In the genomic region with DNA sequence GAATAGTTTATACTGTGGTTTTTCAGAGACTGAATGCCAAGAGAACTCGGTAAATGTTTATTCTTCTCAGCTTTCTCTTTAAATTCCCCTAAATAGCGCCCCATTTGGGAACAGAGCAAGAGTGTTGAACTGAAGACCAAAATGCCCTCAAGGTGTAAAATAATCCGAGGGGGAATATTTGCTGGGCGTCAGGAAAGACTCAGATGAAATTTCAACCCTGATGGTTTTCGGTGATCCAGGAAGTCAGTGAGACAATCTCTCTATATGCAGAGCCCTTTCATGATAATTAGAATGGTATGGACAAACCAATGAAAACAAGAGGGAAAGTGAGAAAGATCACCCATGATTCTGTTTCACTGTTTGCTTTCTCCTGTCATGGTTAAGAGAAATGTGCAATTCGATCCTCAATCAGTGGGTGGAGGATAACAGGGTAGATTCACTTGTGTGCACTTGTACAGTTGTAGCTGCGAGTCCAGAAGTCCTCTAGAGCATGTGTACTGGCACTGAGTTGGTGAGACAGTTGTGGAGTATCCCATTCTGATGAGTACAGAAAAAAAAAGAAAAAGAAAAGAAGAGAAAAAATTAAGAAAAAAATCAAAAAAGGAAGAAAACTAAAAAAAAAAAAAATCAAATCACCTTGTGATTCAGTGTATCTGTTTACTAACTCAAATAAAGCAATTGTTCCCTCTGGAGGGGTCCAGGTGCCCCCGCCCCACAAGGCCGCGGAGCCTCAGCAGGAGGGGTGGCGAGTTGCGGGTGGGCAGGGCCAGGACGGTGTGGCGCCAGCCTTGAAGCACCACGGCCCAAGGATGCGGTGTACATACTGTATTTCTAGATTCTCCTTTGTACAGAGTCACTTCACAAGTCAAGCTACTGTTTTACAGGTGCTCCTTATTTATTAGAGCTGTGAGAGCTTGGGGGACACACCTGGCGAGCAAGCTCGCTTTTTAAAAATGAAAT, we compare ENCODE assay signal across 12 cellular contexts.
DNase-seq lines count a peak whose midpoint lies in the region; TF ChIP-seq lines count a peak whose summit lies in the region.
"Had no signal": no experiment of that assay in that cellular context is flagged by ENCODE, and none has a peak within 500 bp of the region (broad histone marks: within the 10 kb centered on the region; RNA-seq: fewer than 3 reads in every experiment).

No MANE protein-coding gene starts in this region.

- H3K27ac Mint-ChIP-seq in nephron progenitor cell (peak overlapping the region; percentile 80), immature natural killer cell (no peak overlapping the region), H9 (peak overlapping the region in 1 of 3 experiments; percentile 72; a peak in 1 of 7 replicates)
- H3K27ac Mint-ChIP-seq: activated T-helper 17 cell treated with anti-CD3 and anti-CD28 coated beads, Interleukin-2, amount 50 U/mL, for 72 hours had no signal

- no peak overlapping the region for H2BK5ac ChIP-seq in H9 (ENCODE audit: insufficient read length, low read length)

- no peak overlapping the region for H4K91ac ChIP-seq in H9 (ENCODE audit: insufficient read length, low read depth, low read length)

- H3K9me3 Mint-ChIP-seq in nephron progenitor cell (no peaks in the 10 kb centered on the region), immature natural killer cell (no peaks in the 10 kb centered on the region), H9 (no peaks in the 10 kb centered on the region)
- H3K9me3 Mint-ChIP-seq: activated T-helper 17 cell treated with anti-CD3 and anti-CD28 coated beads, Interleukin-2, amount 50 U/mL, for 72 hours; effector memory CD8-positive, alpha-beta T cell had no signal

- H3K4me2 ChIP-seq in SU-DHL-6 (ENCODE audit: low read depth, low read length, poor library complexity, severe bottlenecking) = peak overlapping the region; percentile 99
- H3K4me2 ChIP-seq in H9 (ENCODE audit: insufficient read depth, insufficient read length, low read length) = no peak overlapping the region

- no peak overlapping the region for H3K14ac ChIP-seq in H9 (ENCODE audit: insufficient read depth, low read length)

- H3K36me3 Mint-ChIP-seq in nephron progenitor cell (ENCODE audit: low read depth) = peaks cover 43% of the 10 kb centered on the region
- H3K36me3 Mint-ChIP-seq in immature natural killer cell = no peaks in the 10 kb centered on the region
- no peaks in the 10 kb centered on the region for H3K36me3 Mint-ChIP-seq in H9 (ENCODE audit: insufficient read depth in 1 of 3, low read depth in 3 of 3)

- no peak overlapping the region for H3K4ac ChIP-seq in H9 (ENCODE audit: low read depth, low read length)

- H4K20me1 ChIP-seq in SU-DHL-6 (ENCODE audit: low read depth, low read length) (no peaks in the 10 kb centered on the region), H9 (ENCODE audit: control insufficient read depth, insufficient read depth, insufficient read length) (no peaks in the 10 kb centered on the region)

- no peak overlapping the region for H4K5ac ChIP-seq in H9 (ENCODE audit: insufficient read length, low read depth, low read length)

- H3K56ac ChIP-seq in H9 (ENCODE audit: insufficient read length, low read depth, low read length) = no peak overlapping the region

- peak overlapping the region; percentile 49 for H3K4me3 ChIP-seq in GM12875 (ENCODE audit: low read depth, low read length)
- peak overlapping the region; percentile 64 for H3K4me3 ChIP-seq in SU-DHL-6 (ENCODE audit: insufficient read depth, low read length, poor library complexity, severe bottlenecking)
- H3K4me3 ChIP-seq: skin epidermis had no signal

- no peak overlapping the region for H2BK15ac ChIP-seq in H9 (ENCODE audit: low read depth, low read length)

- H4K8ac ChIP-seq in H9 (replicated peaks; ENCODE audit: insufficient read length, low read depth, low read length) = no peak overlapping the region

- H3K23ac ChIP-seq in H9 (ENCODE audit: insufficient read length, low read depth, low read length) = no peak overlapping the region

- no peak overlapping the region for H2AK5ac ChIP-seq in H9 (ENCODE audit: insufficient read length, low read length)

- no peaks in the 10 kb centered on the region for H3K36me3 ChIP-seq in SU-DHL-6 (ENCODE audit: low read length)

- DNase-seq in NCI-H146 treated with DMSO at 0.1 percent for 48 hours (lab: John Stamatoyannopoulos, UW; ENCODE audit: unreplicated experiment) (peak; percentile 96), nephron progenitor cell (no peak), AG08396 (ENCODE audit: low spot score) (no peak), immature natural killer cell (no peak), H9 (no peak), AG08395 (ENCODE audit: low spot score) (no peak)
- DNase-seq: effector memory CD8-positive, alpha-beta T cell; kidney glomerular epithelial cell had no signal

- H3K4me1 ChIP-seq in H9 (ENCODE audit: insufficient read depth, low read length) = 0 out of 2 replicates have a peak, but pooled peaks cover 2% of the 10 kb centered on the region

- H3K9ac ChIP-seq in SU-DHL-6 (ENCODE audit: low read length) (peak overlapping the region; percentile 72), H9 (ENCODE audit: extremely low read depth, insufficient read length, low read length) (no peak overlapping the region)

- no peaks in the 10 kb centered on the region for H3K9me3 ChIP-seq in SU-DHL-6 (ENCODE audit: insufficient read depth, low read length)
- no peaks in the 10 kb centered on the region for H3K9me3 ChIP-seq in H9 (ENCODE audit: control insufficient read depth, low read depth, low read length)

- H3K18ac ChIP-seq in H9 (ENCODE audit: insufficient read length, low read depth, low read length) = no peak overlapping the region

- no peak overlapping the region for H2BK12ac ChIP-seq in H9 (ENCODE audit: insufficient read length, low read depth, low read length)

- H3K9me2 ChIP-seq in SU-DHL-6 (replicated peaks; ENCODE audit: insufficient read depth, low read length) = no peaks in the 10 kb centered on the region

- WGBS in H9 (ENCODE audit: extremely low coverage, insufficient read length, low lambda C conversion rate) = no CpG with 5 or more reads among the region's 18 CpGs

- TF ChIP-seq CTCF in GM12875 (IDR thresholded peaks at IDR 0.05; ENCODE audit: borderline replicate concordance, insufficient read depth, low read depth, low read length) (no peak), SU-DHL-6 (IDR thresholded peaks at IDR 0.05; ENCODE audit: insufficient read depth, low read length, poor library complexity, severe bottlenecking) (no peak), nephron progenitor cell (IDR thresholded peaks at IDR 0.05) (no peak), H9 (conservative IDR thresholded peaks at IDR 0.05) (no peak)

- H3K27ac ChIP-seq in SU-DHL-6 (ENCODE audit: low read depth, low read length) (peak overlapping the region; percentile 98), H9 (ENCODE audit: insufficient read length, low read depth, low read length) (no peak overlapping the region)

- no peak overlapping the region for H2BK20ac ChIP-seq in H9 (ENCODE audit: low read depth, low read length, poor library complexity, severe bottlenecking)

- H2BK120ac ChIP-seq in H9 (ENCODE audit: low read depth, low read length, poor library complexity, severe bottlenecking) = no peak overlapping the region

- H3K4me1 Mint-ChIP-seq in nephron progenitor cell (peaks cover 100% of the 10 kb centered on the region), immature natural killer cell (peaks cover 18 to 26% of the 10 kb centered on the region in 2 donors), H9 (peaks cover 45 to 46% of the 10 kb centered on the region in 2 experiments)
- H3K4me1 Mint-ChIP-seq: activated T-helper 17 cell treated with anti-CD3 and anti-CD28 coated beads, Interleukin-2, amount 50 U/mL, for 72 hours had no signal

- H3K23me2 ChIP-seq in H9 (ENCODE audit: insufficient read length, low read depth, low read length, poor library complexity, severe bottlenecking) = no peaks in the 10 kb centered on the region

- H3K79me1 ChIP-seq in H9 (ENCODE audit: insufficient read depth, low read depth, low read length, poor library complexity, severe bottlenecking) = no peaks in the 10 kb centered on the region

- H3F3A ChIP-seq in SU-DHL-6 (ENCODE audit: insufficient read depth) = peaks cover 56% of the 10 kb centered on the region

- H3K27me3 ChIP-seq in SU-DHL-6 (ENCODE audit: low read length) = no peaks in the 10 kb centered on the region
- H3K27me3 ChIP-seq in H9 (ENCODE audit: insufficient read depth, low read length) = no peaks in the 10 kb centered on the region

- H3K79me2 ChIP-seq in SU-DHL-6 (ENCODE audit: insufficient read depth, low read length) (peaks cover 9% of the 10 kb centered on the region), H9 (ENCODE audit: insufficient read depth, low read length) (no peaks in the 10 kb centered on the region)

- H2AFZ ChIP-seq in SU-DHL-6 (ENCODE audit: low read depth, low read length, severe bottlenecking) (no peak overlapping the region), H9 (ENCODE audit: low read length) (no peak overlapping the region)

- H3T11ph ChIP-seq in H9 (ENCODE audit: low read length) = no peak overlapping the region

- H3K27me3 Mint-ChIP-seq in nephron progenitor cell (ENCODE audit: low read depth, poor library complexity) (peaks cover 6% of the 10 kb centered on the region), immature natural killer cell (ENCODE audit: low read depth in 3 of 3) (peaks cover 3 to 11% (median 4%) of the 10 kb centered on the region in 3 donors), H9 (ENCODE audit: low read depth) (no peaks in the 10 kb centered on the region)

- H3K4me3 Mint-ChIP-seq in nephron progenitor cell = peak overlapping the region; percentile 50
- no peak overlapping the region for H3K4me3 Mint-ChIP-seq in immature natural killer cell
- H3K4me3 Mint-ChIP-seq in H9 = no peak overlapping the region
